Comparison of ENCODE assay signal across 8 cellular contexts in genomic region chr5:175534070-175534932, GRCh38. TPM values are rescaled to one million over a fixed set of nuclear protein-coding genes. Genes with fewer than 3 reads are reported as not detected.
A peak's percentile ranks its signal among the peaks of the same experiment; 100 is the strongest.
DNase-seq lines count a peak whose midpoint lies in the region; ATAC-seq and TF ChIP-seq lines count a peak whose summit lies in the region.

No MANE protein-coding gene starts in this region.

- H3K27ac Mint-ChIP-seq in CD14-positive monocyte = no peak overlapping the region

- H3K4me3 Mint-ChIP-seq in CD14-positive monocyte = peak overlapping the region; percentile 53 to 75

- H3K36me3 Mint-ChIP-seq in CD14-positive monocyte = peaks cover 2 to 5% of the 10 kb centered on the region in 2 donors

- WGBS in lower leg skin, 2 donors = 6 to 9% methylated on average over 25 to 31 of the region's 32 CpGs

- peak; percentile 83 for DNase-seq in CD14-positive monocyte (ENCODE audit: low spot score)
- DNase-seq in NCI-H69 (lab: John Stamatoyannopoulos, UW) = peak; percentile 94
- peak; percentile 73 to 81 for DNase-seq in activated CD4-positive, alpha-beta T cell treated with anti-CD3 and anti-CD28 coated beads, Interleukin-2, amount 50 U/mL, for 24 hours (ENCODE audit: low read depth in 1 of 2, low spot score in 1 of 2)
- DNase-seq in dedifferentiated amniotic fluid mesenchymal stem cell (ENCODE audit: extremely low spot score) = peak; percentile 47
- DNase-seq in lower leg skin (ENCODE audit: low spot score in 2 of 2) = peak; percentile 51 to 94
- DNase-seq in stimulated activated CD4-positive, alpha-beta T cell treated with anti-CD3 and anti-CD28 coated beads, TNF-alpha, amount 100 ng/mL, for 4 hours (ENCODE audit: low read depth in 3 of 3) = peak; percentile 73 to 79 (median 75)

- peak; percentile 100 for TF ChIP-seq CTCF in CD14-positive monocyte (IDR thresholded peaks at IDR 0.05)
- peak in 1 of 3 donors; percentile 83 for TF ChIP-seq CTCF in lower leg skin (IDR thresholded peaks at IDR 0.05)

- H3K4me1 Mint-ChIP-seq in CD14-positive monocyte = peaks cover 11% of the 10 kb centered on the region

- H3K4me3 ChIP-seq in lower leg skin (ENCODE audit: low read depth, poor library complexity, severe bottlenecking) = no peak overlapping the region

- TF ChIP-seq POLR2A in lower leg skin (IDR thresholded peaks at IDR 0.05) = no peak

- peak; percentile 93 for ATAC-seq in GM19395 (IDR thresholded peaks at IDR 0.05; ENCODE audit: unreplicated experiment)
- peak; percentile 96 for ATAC-seq in HG03460 (IDR thresholded peaks at IDR 0.05; ENCODE audit: unreplicated experiment)

- H3K9me3 Mint-ChIP-seq in CD14-positive monocyte = peaks cover 0 to 1% (median 0%) of the 10 kb centered on the region in 7 donors

- peaks cover 0 to 5% (median 3%) of the 10 kb centered on the region in 3 donors for H3K27me3 Mint-ChIP-seq in CD14-positive monocyte (ENCODE audit: low read depth in 3 of 3)

- intact Hi-C loops in CD14-positive monocyte (cut with micrococcal nuclease) (loop anchor here (2.0 to 10.0 kb wide), 2 partner anchors 182 to 340 kb away; partner anchors contain the start of gene CPLX2 (in 1 of the 2)), lower leg skin (cut with DNase I; ENCODE audit: low total_unique reads) (no loop called here)

RNA-seq across cellular contexts. Expression of gene SFXN1, which starts 55.9 kb away (rescaled TPM):
- polyA plus RNA-seq in CD14-positive monocyte = 10 to 100 TPM in 1 of 2 donors, 1 to 10 TPM in 1; 5.8 to 10.3 TPM
- total RNA-seq in lower leg skin = 10 to 100 TPM; 15.0 to 35.8 (median 16.6) TPM
